Comparison of ENCODE assay signal across 1 cellular context in the genomic region with DNA sequence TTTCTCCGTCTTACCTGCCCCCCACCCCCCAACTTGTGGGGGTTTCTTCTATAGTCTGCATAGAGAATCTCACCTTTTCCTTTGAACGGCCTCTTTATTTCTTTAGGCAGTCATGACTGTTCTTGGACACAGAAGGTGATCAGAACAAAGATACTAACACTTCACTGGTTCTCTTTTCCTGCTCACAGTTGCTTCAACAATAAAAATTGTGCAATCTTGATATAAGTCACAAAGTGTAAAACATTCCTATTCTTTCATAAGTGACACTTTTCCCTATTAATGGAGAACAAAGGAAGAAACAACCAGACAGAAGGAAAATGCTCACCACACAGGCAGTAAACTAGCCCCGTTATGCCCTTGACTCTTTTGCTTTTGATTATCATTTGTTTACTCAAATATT.
TF ChIP-seq lines count a peak whose summit lies in the region.

No MANE protein-coding gene starts in this region.

TF ChIP-seq in HepG2, 621 proteins besides CTCF, POLR2A, EP300 and RAD21 (continued from another document):
- TF ChIP-seq, protein P1, sequence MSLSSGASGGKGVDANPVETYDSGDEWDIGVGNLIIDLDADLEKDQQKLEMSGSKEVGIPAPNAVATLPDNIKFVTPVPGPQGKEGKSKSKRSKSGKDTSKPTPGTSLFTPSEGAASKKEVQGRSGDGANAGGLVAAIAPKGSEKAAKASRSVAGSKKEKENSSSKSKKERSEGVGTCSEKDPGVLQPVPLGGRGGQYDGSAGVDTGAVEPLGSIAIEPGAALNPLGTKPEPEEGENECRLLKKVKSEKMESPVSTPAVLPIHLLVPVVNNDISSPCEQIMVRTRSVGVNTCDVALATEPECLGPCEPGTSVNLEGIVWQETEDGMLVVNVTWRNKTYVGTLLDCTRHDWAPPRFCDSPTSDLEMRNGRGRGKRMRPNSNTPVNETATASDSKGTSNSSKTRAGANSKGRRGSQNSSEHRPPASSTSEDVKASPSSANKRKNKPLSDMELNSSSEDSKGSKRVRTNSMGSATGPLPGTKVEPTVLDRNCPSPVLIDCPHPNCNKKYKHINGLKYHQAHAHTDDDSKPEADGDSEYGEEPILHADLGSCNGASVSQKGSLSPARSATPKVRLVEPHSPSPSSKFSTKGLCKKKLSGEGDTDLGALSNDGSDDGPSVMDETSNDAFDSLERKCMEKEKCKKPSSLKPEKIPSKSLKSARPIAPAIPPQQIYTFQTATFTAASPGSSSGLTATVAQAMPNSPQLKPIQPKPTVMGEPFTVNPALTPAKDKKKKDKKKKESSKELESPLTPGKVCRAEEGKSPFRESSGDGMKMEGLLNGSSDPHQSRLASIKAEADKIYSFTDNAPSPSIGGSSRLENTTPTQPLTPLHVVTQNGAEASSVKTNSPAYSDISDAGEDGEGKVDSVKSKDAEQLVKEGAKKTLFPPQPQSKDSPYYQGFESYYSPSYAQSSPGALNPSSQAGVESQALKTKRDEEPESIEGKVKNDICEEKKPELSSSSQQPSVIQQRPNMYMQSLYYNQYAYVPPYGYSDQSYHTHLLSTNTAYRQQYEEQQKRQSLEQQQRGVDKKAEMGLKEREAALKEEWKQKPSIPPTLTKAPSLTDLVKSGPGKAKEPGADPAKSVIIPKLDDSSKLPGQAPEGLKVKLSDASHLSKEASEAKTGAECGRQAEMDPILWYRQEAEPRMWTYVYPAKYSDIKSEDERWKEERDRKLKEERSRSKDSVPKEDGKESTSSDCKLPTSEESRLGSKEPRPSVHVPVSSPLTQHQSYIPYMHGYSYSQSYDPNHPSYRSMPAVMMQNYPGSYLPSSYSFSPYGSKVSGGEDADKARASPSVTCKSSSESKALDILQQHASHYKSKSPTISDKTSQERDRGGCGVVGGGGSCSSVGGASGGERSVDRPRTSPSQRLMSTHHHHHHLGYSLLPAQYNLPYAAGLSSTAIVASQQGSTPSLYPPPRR (CRISPR knock-in tag; IDR thresholded peaks at IDR 0.05; ENCODE audit: borderline replicate concordance) = no peak
- no peak for TF ChIP-seq ZNF501 (CRISPR knock-in tag; IDR thresholded peaks at IDR 0.05)
- no peak for TF ChIP-seq ZNF598 (CRISPR knock-in tag; IDR thresholded peaks at IDR 0.05; ENCODE audit: borderline replicate concordance)
- no peak for TF ChIP-seq CREB1 (IDR thresholded peaks at IDR 0.05)
- no peak for TF ChIP-seq CREB1 (CRISPR knock-in tag; IDR thresholded peaks at IDR 0.05)
- TF ChIP-seq NFRKB (IDR thresholded peaks at IDR 0.05) = no peak
- TF ChIP-seq, protein P2, sequence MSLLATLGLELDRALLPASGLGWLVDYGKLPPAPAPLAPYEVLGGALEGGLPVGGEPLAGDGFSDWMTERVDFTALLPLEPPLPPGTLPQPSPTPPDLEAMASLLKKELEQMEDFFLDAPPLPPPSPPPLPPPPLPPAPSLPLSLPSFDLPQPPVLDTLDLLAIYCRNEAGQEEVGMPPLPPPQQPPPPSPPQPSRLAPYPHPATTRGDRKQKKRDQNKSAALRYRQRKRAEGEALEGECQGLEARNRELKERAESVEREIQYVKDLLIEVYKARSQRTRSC (CRISPR knock-in tag; IDR thresholded peaks at IDR 0.05; ENCODE audit: low read depth) = no peak
